ENCODE assay signal across 1 cellular context in the genomic region with DNA sequence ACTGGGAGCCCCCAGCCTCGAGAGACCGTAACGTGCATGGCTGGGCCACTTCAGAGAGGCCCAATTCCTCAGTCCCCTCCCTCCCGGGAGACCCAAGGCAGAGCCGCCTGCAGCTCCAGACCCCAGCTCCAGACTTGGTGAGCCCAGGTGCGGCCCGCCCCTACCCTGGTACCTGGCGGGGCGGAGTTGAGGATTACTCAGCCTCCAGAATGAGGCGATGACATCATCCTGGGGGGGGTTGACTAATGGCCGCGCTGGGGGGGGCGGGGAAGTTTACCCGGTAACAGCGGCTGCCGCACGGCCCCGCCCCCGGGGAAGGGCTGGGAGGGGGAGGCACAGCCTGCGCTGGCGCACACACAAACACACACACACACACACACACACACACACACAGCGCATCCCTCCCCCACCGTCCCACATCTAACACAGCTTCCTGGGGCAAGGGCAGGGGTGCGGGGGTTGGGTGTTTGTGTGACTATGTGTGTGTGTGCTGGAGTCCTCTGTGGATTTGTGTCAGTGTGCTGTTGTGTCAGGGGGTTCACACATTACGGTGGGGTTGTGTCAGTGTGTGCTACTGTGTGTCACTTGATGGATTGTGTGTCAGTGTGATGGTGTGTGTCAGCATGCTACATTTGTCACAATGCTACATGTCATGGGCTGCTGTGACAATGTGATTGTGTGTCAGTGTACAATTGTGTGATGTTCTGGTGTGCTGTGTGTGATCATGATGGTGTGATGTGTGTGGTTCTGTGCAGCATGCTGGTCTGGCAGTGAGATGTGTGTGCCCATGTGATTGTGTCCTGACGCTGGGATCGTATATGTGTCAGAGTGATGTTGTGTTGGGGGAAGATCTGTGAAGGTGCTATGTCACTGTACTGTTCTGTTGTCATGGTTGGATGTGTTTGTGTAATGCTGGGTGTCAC.
A peak's percentile ranks its signal among the peaks of the same experiment; 100 is the strongest.
TF ChIP-seq lines count a peak whose summit lies in the region.

No MANE protein-coding gene starts in this region.

TF ChIP-seq in HepG2, 621 proteins besides CTCF, POLR2A, EP300 and RAD21 (continued from another document):
- TF ChIP-seq, protein P1, sequence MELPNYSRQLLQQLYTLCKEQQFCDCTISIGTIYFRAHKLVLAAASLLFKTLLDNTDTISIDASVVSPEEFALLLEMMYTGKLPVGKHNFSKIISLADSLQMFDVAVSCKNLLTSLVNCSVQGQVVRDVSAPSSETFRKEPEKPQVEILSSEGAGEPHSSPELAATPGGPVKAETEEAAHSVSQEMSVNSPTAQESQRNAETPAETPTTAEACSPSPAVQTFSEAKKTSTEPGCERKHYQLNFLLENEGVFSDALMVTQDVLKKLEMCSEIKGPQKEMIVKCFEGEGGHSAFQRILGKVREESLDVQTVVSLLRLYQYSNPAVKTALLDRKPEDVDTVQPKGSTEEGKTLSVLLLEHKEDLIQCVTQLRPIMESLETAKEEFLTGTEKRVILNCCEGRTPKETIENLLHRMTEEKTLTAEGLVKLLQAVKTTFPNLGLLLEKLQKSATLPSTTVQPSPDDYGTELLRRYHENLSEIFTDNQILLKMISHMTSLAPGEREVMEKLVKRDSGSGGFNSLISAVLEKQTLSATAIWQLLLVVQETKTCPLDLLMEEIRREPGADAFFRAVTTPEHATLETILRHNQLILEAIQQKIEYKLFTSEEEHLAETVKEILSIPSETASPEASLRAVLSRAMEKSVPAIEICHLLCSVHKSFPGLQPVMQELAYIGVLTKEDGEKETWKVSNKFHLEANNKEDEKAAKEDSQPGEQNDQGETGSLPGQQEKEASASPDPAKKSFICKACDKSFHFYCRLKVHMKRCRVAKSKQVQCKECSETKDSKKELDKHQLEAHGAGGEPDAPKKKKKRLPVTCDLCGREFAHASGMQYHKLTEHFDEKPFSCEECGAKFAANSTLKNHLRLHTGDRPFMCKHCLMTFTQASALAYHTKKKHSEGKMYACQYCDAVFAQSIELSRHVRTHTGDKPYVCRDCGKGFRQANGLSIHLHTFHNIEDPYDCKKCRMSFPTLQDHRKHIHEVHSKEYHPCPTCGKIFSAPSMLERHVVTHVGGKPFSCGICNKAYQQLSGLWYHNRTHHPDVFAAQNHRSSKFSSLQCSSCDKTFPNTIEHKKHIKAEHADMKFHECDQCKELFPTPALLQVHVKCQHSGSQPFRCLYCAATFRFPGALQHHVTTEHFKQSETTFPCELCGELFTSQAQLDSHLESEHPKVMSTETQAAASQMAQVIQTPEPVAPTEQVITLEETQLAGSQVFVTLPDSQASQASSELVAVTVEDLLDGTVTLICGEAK (IDR thresholded peaks at IDR 0.05) = no peak
- TF ChIP-seq, protein P1 (CRISPR knock-in tag; IDR thresholded peaks at IDR 0.05) = no peak
- TF ChIP-seq KLF6 (CRISPR knock-in tag; IDR thresholded peaks at IDR 0.05) = no peak
- 0 out of 2 replicates have a peak, but pooled peaks have one; percentile 30 for TF ChIP-seq REPIN1 (CRISPR knock-in tag; IDR thresholded peaks at IDR 0.05; ENCODE audit: borderline replicate concordance, low read depth)
- TF ChIP-seq SSRP1 (CRISPR knock-in tag; IDR thresholded peaks at IDR 0.05) = 0 out of 2 replicates have a peak, but pooled peaks have one; percentile 36
- TF ChIP-seq ZNF740 (CRISPR knock-in tag; IDR thresholded peaks at IDR 0.05) = peak; percentile 89
- TF ChIP-seq GATAD1 (CRISPR knock-in tag; IDR thresholded peaks at IDR 0.05) = peak; percentile 44; the same call in 1 of the 2 replicates
- TF ChIP-seq SRF (IDR thresholded peaks at IDR 0.05; ENCODE audit: low read depth, low read length) = no peak
- TF ChIP-seq MIXL1 (CRISPR knock-in tag; IDR thresholded peaks at IDR 0.05) = no peak
- no peak for TF ChIP-seq EZH2 (conservative IDR thresholded peaks at IDR 0.05; ENCODE audit: low read depth, low read length)
- peak; percentile 75; the same call in 1 of the 2 replicates for TF ChIP-seq JUND (CRISPR knock-in tag; IDR thresholded peaks at IDR 0.05)
- TF ChIP-seq, protein P2, sequence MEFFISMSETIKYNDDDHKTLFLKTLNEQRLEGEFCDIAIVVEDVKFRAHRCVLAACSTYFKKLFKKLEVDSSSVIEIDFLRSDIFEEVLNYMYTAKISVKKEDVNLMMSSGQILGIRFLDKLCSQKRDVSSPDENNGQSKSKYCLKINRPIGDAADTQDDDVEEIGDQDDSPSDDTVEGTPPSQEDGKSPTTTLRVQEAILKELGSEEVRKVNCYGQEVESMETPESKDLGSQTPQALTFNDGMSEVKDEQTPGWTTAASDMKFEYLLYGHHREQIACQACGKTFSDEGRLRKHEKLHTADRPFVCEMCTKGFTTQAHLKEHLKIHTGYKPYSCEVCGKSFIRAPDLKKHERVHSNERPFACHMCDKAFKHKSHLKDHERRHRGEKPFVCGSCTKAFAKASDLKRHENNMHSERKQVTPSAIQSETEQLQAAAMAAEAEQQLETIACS (CRISPR knock-in tag; IDR thresholded peaks at IDR 0.05) = no peak
- TF ChIP-seq, protein P3, sequence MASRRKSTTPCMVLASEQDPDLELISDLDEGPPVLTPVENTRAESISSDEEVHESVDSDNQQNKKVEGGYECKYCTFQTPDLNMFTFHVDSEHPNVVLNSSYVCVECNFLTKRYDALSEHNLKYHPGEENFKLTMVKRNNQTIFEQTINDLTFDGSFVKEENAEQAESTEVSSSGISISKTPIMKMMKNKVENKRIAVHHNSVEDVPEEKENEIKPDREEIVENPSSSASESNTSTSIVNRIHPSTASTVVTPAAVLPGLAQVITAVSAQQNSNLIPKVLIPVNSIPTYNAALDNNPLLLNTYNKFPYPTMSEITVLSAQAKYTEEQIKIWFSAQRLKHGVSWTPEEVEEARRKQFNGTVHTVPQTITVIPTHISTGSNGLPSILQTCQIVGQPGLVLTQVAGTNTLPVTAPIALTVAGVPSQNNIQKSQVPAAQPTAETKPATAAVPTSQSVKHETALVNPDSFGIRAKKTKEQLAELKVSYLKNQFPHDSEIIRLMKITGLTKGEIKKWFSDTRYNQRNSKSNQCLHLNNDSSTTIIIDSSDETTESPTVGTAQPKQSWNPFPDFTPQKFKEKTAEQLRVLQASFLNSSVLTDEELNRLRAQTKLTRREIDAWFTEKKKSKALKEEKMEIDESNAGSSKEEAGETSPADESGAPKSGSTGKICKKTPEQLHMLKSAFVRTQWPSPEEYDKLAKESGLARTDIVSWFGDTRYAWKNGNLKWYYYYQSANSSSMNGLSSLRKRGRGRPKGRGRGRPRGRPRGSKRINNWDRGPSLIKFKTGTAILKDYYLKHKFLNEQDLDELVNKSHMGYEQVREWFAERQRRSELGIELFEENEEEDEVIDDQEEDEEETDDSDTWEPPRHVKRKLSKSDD (CRISPR knock-in tag; IDR thresholded peaks at IDR 0.05; ENCODE audit: low read depth) = 0 out of 2 replicates have a peak, but pooled peaks have one; percentile 0
- peak; percentile 78 for TF ChIP-seq CHD4 (IDR thresholded peaks at IDR 0.05; ENCODE audit: borderline replicate concordance, low read length)
- peak; percentile 66; the same call in 1 of the 2 replicates for TF ChIP-seq PITX1 (CRISPR knock-in tag; IDR thresholded peaks at IDR 0.05)
- TF ChIP-seq, protein P4, sequence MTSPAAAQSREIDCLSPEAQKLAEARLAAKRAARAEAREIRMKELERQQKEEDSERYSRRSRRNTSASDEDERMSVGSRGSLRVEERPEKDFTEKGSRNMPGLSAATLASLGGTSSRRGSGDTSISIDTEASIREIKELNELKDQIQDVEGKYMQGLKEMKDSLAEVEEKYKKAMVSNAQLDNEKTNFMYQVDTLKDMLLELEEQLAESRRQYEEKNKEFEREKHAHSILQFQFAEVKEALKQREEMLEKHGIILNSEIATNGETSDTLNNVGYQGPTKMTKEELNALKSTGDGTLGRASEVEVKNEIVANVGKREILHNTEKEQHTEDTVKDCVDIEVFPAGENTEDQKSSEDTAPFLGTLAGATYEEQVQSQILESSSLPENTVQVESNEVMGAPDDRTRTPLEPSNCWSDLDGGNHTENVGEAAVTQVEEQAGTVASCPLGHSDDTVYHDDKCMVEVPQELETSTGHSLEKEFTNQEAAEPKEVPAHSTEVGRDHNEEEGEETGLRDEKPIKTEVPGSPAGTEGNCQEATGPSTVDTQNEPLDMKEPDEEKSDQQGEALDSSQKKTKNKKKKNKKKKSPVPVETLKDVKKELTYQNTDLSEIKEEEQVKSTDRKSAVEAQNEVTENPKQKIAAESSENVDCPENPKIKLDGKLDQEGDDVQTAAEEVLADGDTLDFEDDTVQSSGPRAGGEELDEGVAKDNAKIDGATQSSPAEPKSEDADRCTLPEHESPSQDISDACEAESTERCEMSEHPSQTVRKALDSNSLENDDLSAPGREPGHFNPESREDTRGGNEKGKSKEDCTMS (CRISPR knock-in tag; conservative IDR thresholded peaks at IDR 0.05) = no peak
- peak; percentile 28; the same call in 1 of the 2 replicates for TF ChIP-seq ZBTB26 (CRISPR knock-in tag; IDR thresholded peaks at IDR 0.05; ENCODE audit: borderline replicate concordance)
- peak; percentile 9; the same call in 1 of the 2 replicates for TF ChIP-seq HDAC1 (CRISPR knock-in tag; IDR thresholded peaks at IDR 0.05)
- peak; percentile 54; the same call in 1 of the 2 replicates for TF ChIP-seq ZNF510 (CRISPR knock-in tag; IDR thresholded peaks at IDR 0.05; ENCODE audit: low read depth)
